In the genomic region with DNA sequence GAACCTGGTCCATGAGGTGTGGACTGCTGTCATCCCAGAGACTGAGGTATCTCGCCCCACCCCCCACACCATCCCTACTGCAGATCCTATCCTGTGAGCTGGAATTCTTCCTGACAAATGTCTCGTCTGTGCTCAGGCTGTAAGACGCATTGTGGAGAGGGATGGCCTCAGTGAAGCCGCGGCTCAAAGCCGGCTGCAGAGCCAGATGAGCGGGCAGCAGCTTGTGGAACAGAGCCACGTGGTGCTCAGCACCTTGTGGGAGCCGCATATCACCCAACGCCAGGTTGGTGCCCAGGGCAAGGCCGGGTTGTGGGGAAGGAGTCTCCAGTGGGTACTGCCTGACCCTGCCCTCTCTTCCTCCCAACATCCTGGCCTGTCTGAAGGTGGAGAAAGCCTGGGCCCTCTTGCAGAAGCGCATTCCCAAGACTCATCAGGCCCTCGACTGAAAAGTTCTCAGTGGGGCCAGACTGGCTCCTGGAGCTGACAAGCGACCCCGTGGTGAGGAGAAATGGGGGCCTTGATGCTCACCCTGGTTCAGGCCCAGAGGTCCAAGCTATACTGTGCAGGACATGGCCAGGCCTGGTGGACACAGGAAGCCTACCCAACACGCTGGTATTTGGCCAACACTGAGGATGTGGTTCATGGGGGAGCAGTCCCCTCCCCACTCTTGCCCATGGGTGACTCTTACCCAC, we compare ENCODE assay signal across 8 cellular contexts. TPM values are rescaled to one million over a fixed set of nuclear protein-coding genes. Genes with fewer than 3 reads are reported as not detected.
DNase-seq lines count a peak whose midpoint lies in the region; ATAC-seq, FAIRE-seq and TF ChIP-seq lines count a peak whose summit lies in the region.
"Had no signal": no experiment of that assay in that cellular context is flagged by ENCODE, and none has a peak within 500 bp of the region (broad histone marks: within the 10 kb centered on the region; RNA-seq: fewer than 3 reads in every experiment).

No MANE protein-coding gene starts in this region.

- no peak for ATAC-seq in activated T-cell treated with anti-CD3 and anti-CD28 coated beads, Interleukin-2, amount 50 U/mL, for 4 hours

- H3K4me3 ChIP-seq in esophagus muscularis mucosa: peak overlapping the region in 1 of 4 donors; percentile 99

- no peaks in the 10 kb centered on the region for H3K9me3 ChIP-seq in esophagus muscularis mucosa

- no peak for FAIRE-seq in frontal cortex (lab: Jason Lieb, UNC)

- DNase-seq in activated T-cell treated with anti-CD3 and anti-CD28 coated beads, Interleukin-2, amount 50 U/mL, for 4 hours: no peak
- DNase-seq in activated T-cell treated with anti-CD3 and anti-CD28 coated beads, Interleukin-2, amount 50 U/mL, for 48 hours: no peak
- DNase-seq in esophagus muscularis mucosa (ENCODE audit: extremely low spot score): no peak
- no peak for DNase-seq in substantia nigra (lab: John Stamatoyannopoulos, UW)
- DNase-seq in frontal cortex (ENCODE audit: low spot score in 2 of 2): no peak
- no peak for DNase-seq in pons (ENCODE audit: low spot score)
- DNase-seq: dermis blood vessel endothelial cell, NCI-H1105 treated with DMSO at 0.1 percent for 48 hours had no signal

- TF ChIP-seq POLR2A in esophagus muscularis mucosa (IDR thresholded peaks at IDR 0.05; ENCODE audit: low read depth): no peak

- no peaks in the 10 kb centered on the region for H3K9me3 Mint-ChIP-seq in activated T-cell treated with anti-CD3 and anti-CD28 coated beads, Interleukin-2, amount 50 U/mL, for 4 hours

- peaks cover 38% of the 10 kb centered on the region for H3K4me1 Mint-ChIP-seq in activated T-cell treated with anti-CD3 and anti-CD28 coated beads, Interleukin-2, amount 50 U/mL, for 4 hours (ENCODE audit: low read depth)

- WGBS in esophagus muscularis mucosa: 81% methylated on average over 8 of the region's 16 CpGs

- intact Hi-C loops in esophagus muscularis mucosa (cut with DNase I): no loop called here

- TF ChIP-seq EP300 in esophagus muscularis mucosa (IDR thresholded peaks at IDR 0.05): no peak

- peaks cover 27 to 53% (median 49%) of the 10 kb centered on the region in 4 donors for H3K36me3 ChIP-seq in esophagus muscularis mucosa

- TF ChIP-seq CTCF in esophagus muscularis mucosa (IDR thresholded peaks at IDR 0.05): no peak

- no peaks in the 10 kb centered on the region for H3K27me3 Mint-ChIP-seq in activated T-cell treated with anti-CD3 and anti-CD28 coated beads, Interleukin-2, amount 50 U/mL, for 4 hours (ENCODE audit: low read depth)

- peaks cover 44 to 75% (median 60%) of the 10 kb centered on the region in 4 donors for H3K4me1 ChIP-seq in esophagus muscularis mucosa

- peaks cover 9% of the 10 kb centered on the region for H3K36me3 Mint-ChIP-seq in activated T-cell treated with anti-CD3 and anti-CD28 coated beads, Interleukin-2, amount 50 U/mL, for 4 hours (ENCODE audit: insufficient read depth)

- H3K27me3 ChIP-seq in esophagus muscularis mucosa: no peaks in the 10 kb centered on the region

- H3K27ac ChIP-seq in esophagus muscularis mucosa (replicated peaks in 1 of 4): peak overlapping the region; percentile 90 to 97 (median 94)
- peak overlapping the region; percentile 93 for H3K27ac ChIP-seq in substantia nigra (ENCODE audit: low read depth, low read length, poor library complexity, severe bottlenecking)

- H3K4me3 Mint-ChIP-seq in activated T-cell treated with anti-CD3 and anti-CD28 coated beads, Interleukin-2, amount 50 U/mL, for 4 hours: peak overlapping the region; percentile 96

RNA-seq across cellular contexts. Expression of gene MLX, which starts 1.2 kb away (rescaled TPM):
- total RNA-seq in activated T-cell treated with anti-CD3 and anti-CD28 coated beads, Interleukin-2, amount 50 U/mL, for 4 hours: 10 to 100 TPM; 69.3 to 90.1 (median 77.7) TPM
- total RNA-seq in esophagus muscularis mucosa (10 to 100 TPM; 24.9 to 34.5 (median 29.3) TPM), frontal cortex (22.8 TPM)

RNA-seq across cellular contexts. Expression of gene COASY, which starts 3.7 kb away (rescaled TPM):
- 100 to 1,000 TPM in 2 of 3 donors, 10 to 100 TPM in 1; 98.8 to 110 (median 105) TPM for total RNA-seq in activated T-cell treated with anti-CD3 and anti-CD28 coated beads, Interleukin-2, amount 50 U/mL, for 4 hours
- total RNA-seq in esophagus muscularis mucosa (10 to 100 TPM; 13.4 to 27.5 (median 22.4) TPM), frontal cortex (4.1 TPM)

RNA-seq across cellular contexts. Expression of gene PSMC3IP, which starts 11.9 kb away (rescaled TPM):
- 10 to 100 TPM; 23.5 to 31.0 (median 26.9) TPM for total RNA-seq in activated T-cell treated with anti-CD3 and anti-CD28 coated beads, Interleukin-2, amount 50 U/mL, for 4 hours
- total RNA-seq in esophagus muscularis mucosa (1 to 10 TPM; 2.2 to 5.0 (median 4.2) TPM), frontal cortex (4.5 TPM)

RNA-seq across cellular contexts. Expression of gene HSD17B1, which starts 12.9 kb away (rescaled TPM):
- under 1 TPM; 0.10 to 0.53 (median 0.33) TPM for total RNA-seq in activated T-cell treated with anti-CD3 and anti-CD28 coated beads, Interleukin-2, amount 50 U/mL, for 4 hours
- total RNA-seq in esophagus muscularis mucosa (1 to 10 TPM in 1 of 4 donors, under 1 TPM in 3; 0.13 to 2.5 (median 0.62) TPM), frontal cortex (1.6 TPM)

RNA-seq across cellular contexts. Expression of gene NAGLU, which starts 29.6 kb away (rescaled TPM):
- total RNA-seq in activated T-cell treated with anti-CD3 and anti-CD28 coated beads, Interleukin-2, amount 50 U/mL, for 4 hours: 10 to 100 TPM; 11.6 to 12.9 (median 12.0) TPM
- 10 to 100 TPM; 27.8 to 36.6 (median 31.8) TPM for total RNA-seq in esophagus muscularis mucosa
- 10.6 TPM for total RNA-seq in frontal cortex
